ENCODE assay signal across 8 cellular contexts in the genomic region with DNA sequence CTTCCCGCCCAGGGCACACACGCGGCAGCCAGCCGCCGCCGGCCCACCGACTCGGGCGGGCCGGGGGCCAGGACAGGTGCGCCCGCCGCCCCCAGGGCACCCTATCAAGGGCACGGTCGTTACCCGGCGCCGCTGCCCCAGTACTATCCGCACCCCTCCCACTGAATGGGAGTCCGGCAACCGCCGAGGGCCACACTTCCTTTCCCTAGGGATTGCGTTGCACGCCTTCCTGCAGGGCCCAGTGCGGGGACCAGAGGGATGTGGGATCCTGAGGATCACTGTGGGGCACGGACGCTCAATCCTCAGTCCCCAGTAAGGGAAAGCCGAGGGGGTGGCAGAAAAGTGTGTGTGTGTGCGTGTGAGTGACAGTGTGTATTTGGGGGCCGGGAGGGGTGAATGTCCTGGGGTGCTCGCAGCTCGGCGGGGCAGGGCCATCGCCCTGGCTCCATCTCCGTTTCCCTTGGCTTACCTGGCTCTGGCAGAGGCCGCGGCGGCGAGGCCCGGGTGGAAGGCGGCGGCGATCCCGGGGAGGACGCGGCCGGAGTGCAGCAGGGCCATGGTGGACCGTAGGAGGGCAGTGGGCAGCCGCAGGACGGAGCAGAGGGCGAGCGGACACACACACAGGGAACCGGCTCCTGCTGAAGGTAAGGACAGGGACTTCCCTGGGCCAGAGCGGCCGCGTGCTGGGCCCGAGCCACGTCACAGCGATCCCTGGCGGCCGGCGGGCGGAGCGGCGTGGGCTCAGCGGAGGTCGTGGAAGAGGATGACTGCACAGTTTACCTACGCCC.
A peak's percentile ranks its signal among the peaks of the same experiment; 100 is the strongest.
DNase-seq lines count a peak whose midpoint lies in the region; ATAC-seq, FAIRE-seq and TF ChIP-seq lines count a peak whose summit lies in the region.

TSS of gene GOT2 (minus strand) at position 646 of the 788 bp plus-strand sequence. CDS start at position 558, 88 bp downstream.

- peak; percentile 78 for TF ChIP-seq CTCF in D721Med (IDR thresholded peaks at IDR 0.05; ENCODE audit: insufficient read depth, missing control alignments)
- TF ChIP-seq CTCF in OCI-LY1 (IDR thresholded peaks at IDR 0.05; ENCODE audit: low read length), result peak; percentile 89

- DNase-seq in D721Med (ENCODE audit: insufficient read length, low spot score) (no peak), activated T-cell treated with anti-CD3 and anti-CD28 coated beads for 4 hours (peak; percentile 74), erythroblast (lab: John Stamatoyannopoulos, UW) (peak; percentile 94 to 96)
- DNase-seq in stimulated activated CD8-positive, alpha-beta memory T cell treated with anti-CD3 and anti-CD28 coated beads, Interleukin-7, amount 100 ng/mL, for 1 hour (ENCODE audit: low read depth in 2 of 2), result peak; percentile 62 to 63

- peak; percentile 92 for ATAC-seq in GM21390 (IDR thresholded peaks at IDR 0.05; ENCODE audit: unreplicated experiment)

- H3K79me2 ChIP-seq in OCI-LY1 (ENCODE audit: insufficient read depth, low read length), result peaks cover 34% of the 10 kb centered on the region

- peak within 1 kb of the TSS; percentile 95 for H3K4me3 ChIP-seq in HUES48 (ENCODE audit: low read depth, low read length)
- peak within 1 kb of the TSS; percentile 86 for H3K4me3 ChIP-seq in OCI-LY1 (ENCODE audit: low read depth, low read length, poor library complexity, severe bottlenecking)
- H3K4me3 ChIP-seq in mucosa of stomach (ENCODE audit: low read length), result peak within 1 kb of the TSS; percentile 94

- no peaks in the 10 kb centered on the region for H3K9me2 ChIP-seq in OCI-LY1 (ENCODE audit: low read depth, low read length)

- H3K4me1 ChIP-seq in HUES48 (ENCODE audit: control insufficient read depth, insufficient read depth, low read length) (peaks cover 8% of the 10 kb centered on the region; the same call in 1 of the 2 replicates), OCI-LY1 (ENCODE audit: insufficient read depth, low read length, severe bottlenecking) (peaks cover 51% of the 10 kb centered on the region), mucosa of stomach (ENCODE audit: control insufficient read depth, insufficient read depth, low read length) (peaks cover 5% of the 10 kb centered on the region)

- H3K27me3 ChIP-seq in HUES48 (ENCODE audit: control insufficient read depth, insufficient read depth, low read length) (no peaks in the 10 kb centered on the region), OCI-LY1 (ENCODE audit: insufficient read depth, low read length) (no peaks in the 10 kb centered on the region), mucosa of stomach (ENCODE audit: control insufficient read depth, insufficient read depth, low read length) (no peaks in the 10 kb centered on the region)

- H3F3A ChIP-seq in OCI-LY1 (ENCODE audit: insufficient read depth, low read length), result no peaks in the 10 kb centered on the region

- H3K9ac ChIP-seq in HUES48 (ENCODE audit: low read depth, low read length) (peak within 1 kb of the TSS; percentile 95), OCI-LY1 (ENCODE audit: low read length) (peak within 1 kb of the TSS; percentile 86), mucosa of stomach (ENCODE audit: low read length) (peak within 1 kb of the TSS; percentile 55)

- 0 out of 2 replicates have a peak within 1 kb of the TSS, but pooled peaks have one; percentile 34 for H2AFZ ChIP-seq in OCI-LY1 (ENCODE audit: low read length)

- H3K9me3 ChIP-seq in HUES48 (ENCODE audit: control insufficient read depth, insufficient read depth, low read length), result no peaks in the 10 kb centered on the region
- no peaks in the 10 kb centered on the region for H3K9me3 ChIP-seq in OCI-LY1 (ENCODE audit: low read length)
- no peaks in the 10 kb centered on the region for H3K9me3 ChIP-seq in mucosa of stomach (ENCODE audit: control insufficient read depth, low read length)

- H4K20me1 ChIP-seq in OCI-LY1 (ENCODE audit: insufficient read depth, low read length), result no peaks in the 10 kb centered on the region

- H3K27ac ChIP-seq in HUES48 (ENCODE audit: low read depth, low read length) (peak within 1 kb of the TSS; percentile 76), OCI-LY1 (ENCODE audit: low read depth, low read length, poor library complexity, severe bottlenecking) (peak within 1 kb of the TSS; percentile 6)

- TF ChIP-seq POLR2A in erythroblast (IDR thresholded peaks at IDR 0.05; ENCODE audit: low read length), result peak; percentile 80

- FAIRE-seq in D721Med (lab: Jason Lieb, UNC), result no peak

- H3K4me2 ChIP-seq in OCI-LY1 (ENCODE audit: low read length), result peak within 1 kb of the TSS; percentile 77

- H3K36me3 ChIP-seq in HUES48 (ENCODE audit: control insufficient read depth, insufficient read depth, low read length), result peaks cover 14% of the 10 kb centered on the region; the same call in 1 of the 2 replicates
- no peaks in the 10 kb centered on the region; the same call in 1 of the 2 replicates for H3K36me3 ChIP-seq in OCI-LY1 (ENCODE audit: insufficient read depth, low read length)
- no peaks in the 10 kb centered on the region for H3K36me3 ChIP-seq in mucosa of stomach (ENCODE audit: control insufficient read depth, insufficient read depth, low read length)
